ENCODE assay signal across 7 cellular contexts in the genomic region with DNA sequence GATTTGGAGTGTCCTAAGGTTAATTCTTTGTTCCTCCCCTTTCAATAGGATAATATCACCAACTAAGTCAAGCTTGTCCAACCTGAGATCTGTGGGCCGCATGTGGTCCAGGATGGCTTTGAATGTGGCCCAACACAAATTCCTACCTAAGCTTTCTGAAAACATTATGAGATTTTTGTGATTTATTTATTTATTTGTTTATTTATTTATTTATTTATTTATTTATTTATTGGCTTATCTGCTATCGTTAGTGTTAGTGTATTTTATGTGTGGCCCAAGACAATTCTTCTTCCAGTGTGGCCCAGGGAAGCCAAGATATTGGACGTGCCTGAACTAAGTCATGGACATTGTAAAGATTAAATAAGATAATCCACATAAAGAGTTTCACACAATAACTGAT.
"Had no signal": no experiment of that assay in that cellular context is flagged by ENCODE, and none has a peak within 500 bp of the region (broad histone marks: within the 10 kb centered on the region; RNA-seq: fewer than 3 reads in every experiment).

No MANE protein-coding gene starts in this region.

- DNase-seq: KBM-7, KG1 had no signal

- H3K4me2 ChIP-seq: KMS-11 had no signal

- ATAC-seq: HepG2, K562 had no signal

- H3K27ac ChIP-seq: HL-60, KMS-11 had no signal

- H3K4me3 ChIP-seq: K562 had no signal

- FAIRE-seq: HepG2, HTR-8/SVneo, K562 had no signal
